Comparison of ENCODE assay signal across 23 cellular contexts in the genomic region with DNA sequence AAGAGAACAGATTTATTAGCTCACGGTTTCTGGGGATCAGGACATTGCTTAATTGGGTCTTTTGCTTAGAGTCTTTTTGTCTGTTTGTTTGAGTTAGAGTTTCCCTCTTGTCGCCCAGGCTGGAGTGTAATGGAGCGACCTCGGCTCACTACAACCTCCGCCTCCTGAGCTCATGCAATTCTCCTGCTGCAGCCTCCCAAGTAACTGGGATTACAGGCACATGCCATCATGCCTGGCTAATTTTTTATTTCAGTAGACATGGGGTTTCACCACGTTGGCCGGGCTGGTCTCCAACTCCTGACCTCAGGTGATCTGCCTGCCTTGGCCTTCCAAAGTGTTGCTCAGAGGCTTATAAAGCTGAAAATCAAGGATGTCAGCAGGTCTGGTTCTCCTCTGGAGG. TPM values are rescaled to one million over a fixed set of nuclear protein-coding genes. Genes with fewer than 3 reads are reported as not detected.
"Had no signal": no experiment of that assay in that cellular context is flagged by ENCODE, and none has a peak within 500 bp of the region (broad histone marks: within the 10 kb centered on the region; RNA-seq: fewer than 3 reads in every experiment).

No MANE protein-coding gene starts in this region.

- H3K4me3 ChIP-seq: heart right ventricle, left ventricle myocardium inferior, right atrium auricular region, tibial nerve had no signal

- H3K27ac ChIP-seq: brain microvascular endothelial cell, heart right ventricle, left ventricle myocardium inferior, right atrium auricular region, tibial nerve, WERI-Rb-1 had no signal

- H3K36me3 ChIP-seq: brain microvascular endothelial cell, heart right ventricle, left ventricle myocardium inferior, right atrium auricular region, tibial nerve, WERI-Rb-1 had no signal

- H3K4me1 ChIP-seq: right atrium auricular region, tibial nerve had no signal

- H3K4me3 Mint-ChIP-seq: activated CD4-positive, alpha-beta T cell treated with anti-CD3 and anti-CD28 coated beads, Interleukin-2, amount 10 ng/mL, durations not matched to agents 7 days and 5 days; activated CD8-positive, alpha-beta memory T cell treated with anti-CD3 and anti-CD28 coated beads, Interleukin-2, amount 10 ng/mL, durations not matched to agents 7 days and 5 days; activated CD8-positive, alpha-beta T cell treated with anti-CD3 and anti-CD28 coated beads for 36 hours; dendritic cell treated with granulocyte-macrophage colony-stimulating factor and Interleukin-4, amounts not matched to agents 40 ng/mL and 50 ng/mL, for 4 days; neural crest cell; stimulated activated naive CD8-positive, alpha-beta T cell treated with anti-CD3 and anti-CD28 coated beads, Interleukin-15, Interleukin-2, amounts not matched to agents 100 ng/mL and 50 ng/mL, for 24 hours; T-helper 2 cell treated with Interferon-gamma antibody and Interleukin-4, amounts not matched to agents 5 μg/mL and 100 μg/mL, for 36 hours had no signal

- H3K9me3 Mint-ChIP-seq: activated CD4-positive, alpha-beta T cell treated with anti-CD3 and anti-CD28 coated beads, Interleukin-2, amount 10 ng/mL, durations not matched to agents 7 days and 5 days; activated CD8-positive, alpha-beta T cell treated with anti-CD3 and anti-CD28 coated beads for 36 hours; dendritic cell treated with granulocyte-macrophage colony-stimulating factor and Interleukin-4, amounts not matched to agents 40 ng/mL and 50 ng/mL, for 4 days; neural crest cell; stimulated activated naive CD8-positive, alpha-beta T cell treated with anti-CD3 and anti-CD28 coated beads, Interleukin-15, Interleukin-2, amounts not matched to agents 100 ng/mL and 50 ng/mL, for 24 hours; T-helper 2 cell treated with Interferon-gamma antibody and Interleukin-4, amounts not matched to agents 5 μg/mL and 100 μg/mL, for 36 hours had no signal

- H3K9me3 ChIP-seq: left ventricle myocardium inferior, right atrium auricular region, SK-N-SH, tibial nerve had no signal

- H3K36me3 Mint-ChIP-seq: activated CD8-positive, alpha-beta memory T cell treated with anti-CD3 and anti-CD28 coated beads, Interleukin-2, amount 10 ng/mL, durations not matched to agents 7 days and 5 days had no signal

- H3K4me1 Mint-ChIP-seq: activated CD4-positive, alpha-beta T cell treated with anti-CD3 and anti-CD28 coated beads, Interleukin-2, amount 10 ng/mL, durations not matched to agents 7 days and 5 days; activated CD8-positive, alpha-beta memory T cell treated with anti-CD3 and anti-CD28 coated beads, Interleukin-2, amount 10 ng/mL, durations not matched to agents 7 days and 5 days; neural crest cell had no signal

- DNase-seq: activated CD4-positive, alpha-beta T cell treated with anti-CD3 and anti-CD28 coated beads, Interleukin-2, amount 10 ng/mL, durations not matched to agents 7 days and 5 days; activated CD4-positive, CD25-positive, alpha-beta regulatory T cell treated with anti-CD3 and anti-CD28 coated beads, Interleukin-2, amount 50 U/mL, for 72 hours; activated CD8-positive, alpha-beta memory T cell treated with anti-CD3 and anti-CD28 coated beads, Interleukin-2, amount 10 ng/mL, durations not matched to agents 7 days and 5 days; activated CD8-positive, alpha-beta T cell treated with anti-CD3 and anti-CD28 coated beads for 36 hours; activated gamma-delta T cell; activated naive CD4-positive, alpha-beta T cell treated with anti-CD3 and anti-CD28 coated beads, Interleukin-2, amount 50 U/mL, for 16 hours; activated T-cell treated with anti-CD3 and anti-CD28 coated beads for 4 hours; aorta; brain microvascular endothelial cell; effector CD4-positive, alpha-beta T cell; erythroblast; heart right ventricle; left ventricle myocardium inferior; SK-N-SH; substantia nigra; WERI-Rb-1 had no signal

- H3K27ac Mint-ChIP-seq: activated CD4-positive, alpha-beta T cell treated with anti-CD3 and anti-CD28 coated beads, Interleukin-2, amount 10 ng/mL, durations not matched to agents 7 days and 5 days; activated CD8-positive, alpha-beta memory T cell treated with anti-CD3 and anti-CD28 coated beads, Interleukin-2, amount 10 ng/mL, durations not matched to agents 7 days and 5 days; activated CD8-positive, alpha-beta T cell treated with anti-CD3 and anti-CD28 coated beads for 36 hours; dendritic cell treated with granulocyte-macrophage colony-stimulating factor and Interleukin-4, amounts not matched to agents 40 ng/mL and 50 ng/mL, for 4 days; stimulated activated naive CD8-positive, alpha-beta T cell treated with anti-CD3 and anti-CD28 coated beads, Interleukin-15, Interleukin-2, amounts not matched to agents 100 ng/mL and 50 ng/mL, for 24 hours; T-helper 2 cell treated with Interferon-gamma antibody and Interleukin-4, amounts not matched to agents 5 μg/mL and 100 μg/mL, for 36 hours had no signal

- H3K27me3 ChIP-seq: brain microvascular endothelial cell, heart right ventricle, right atrium auricular region, tibial nerve had no signal

- ATAC-seq: activated CD8-positive, alpha-beta memory T cell treated with anti-CD3 and anti-CD28 coated beads, Interleukin-2, amount 10 ng/mL, durations not matched to agents 7 days and 5 days; activated CD8-positive, alpha-beta T cell treated with anti-CD3 and anti-CD28 coated beads for 36 hours; heart right ventricle had no signal

- H3K27me3 Mint-ChIP-seq: activated CD4-positive, alpha-beta T cell treated with anti-CD3 and anti-CD28 coated beads, Interleukin-2, amount 10 ng/mL, durations not matched to agents 7 days and 5 days; activated CD8-positive, alpha-beta memory T cell treated with anti-CD3 and anti-CD28 coated beads, Interleukin-2, amount 10 ng/mL, durations not matched to agents 7 days and 5 days; activated CD8-positive, alpha-beta T cell treated with anti-CD3 and anti-CD28 coated beads for 36 hours; dendritic cell treated with granulocyte-macrophage colony-stimulating factor and Interleukin-4, amounts not matched to agents 40 ng/mL and 50 ng/mL, for 4 days; stimulated activated naive CD8-positive, alpha-beta T cell treated with anti-CD3 and anti-CD28 coated beads, Interleukin-15, Interleukin-2, amounts not matched to agents 100 ng/mL and 50 ng/mL, for 24 hours had no signal

RNA-seq across cellular contexts. Expression of gene GNA14, which starts 30.0 kb away (rescaled TPM):
- total RNA-seq: activated CD4-positive, alpha-beta T cell treated with anti-CD3 and anti-CD28 coated beads, Interleukin-2, amount 10 ng/mL, durations not matched to agents 7 days and 5 days; activated CD8-positive, alpha-beta memory T cell treated with anti-CD3 and anti-CD28 coated beads, Interleukin-2, amount 10 ng/mL, durations not matched to agents 7 days and 5 days; activated CD8-positive, alpha-beta T cell treated with anti-CD3 and anti-CD28 coated beads for 36 hours; neural crest cell had no signal
- polyA plus RNA-seq: keratinocyte had no signal
